In the genomic region with DNA sequence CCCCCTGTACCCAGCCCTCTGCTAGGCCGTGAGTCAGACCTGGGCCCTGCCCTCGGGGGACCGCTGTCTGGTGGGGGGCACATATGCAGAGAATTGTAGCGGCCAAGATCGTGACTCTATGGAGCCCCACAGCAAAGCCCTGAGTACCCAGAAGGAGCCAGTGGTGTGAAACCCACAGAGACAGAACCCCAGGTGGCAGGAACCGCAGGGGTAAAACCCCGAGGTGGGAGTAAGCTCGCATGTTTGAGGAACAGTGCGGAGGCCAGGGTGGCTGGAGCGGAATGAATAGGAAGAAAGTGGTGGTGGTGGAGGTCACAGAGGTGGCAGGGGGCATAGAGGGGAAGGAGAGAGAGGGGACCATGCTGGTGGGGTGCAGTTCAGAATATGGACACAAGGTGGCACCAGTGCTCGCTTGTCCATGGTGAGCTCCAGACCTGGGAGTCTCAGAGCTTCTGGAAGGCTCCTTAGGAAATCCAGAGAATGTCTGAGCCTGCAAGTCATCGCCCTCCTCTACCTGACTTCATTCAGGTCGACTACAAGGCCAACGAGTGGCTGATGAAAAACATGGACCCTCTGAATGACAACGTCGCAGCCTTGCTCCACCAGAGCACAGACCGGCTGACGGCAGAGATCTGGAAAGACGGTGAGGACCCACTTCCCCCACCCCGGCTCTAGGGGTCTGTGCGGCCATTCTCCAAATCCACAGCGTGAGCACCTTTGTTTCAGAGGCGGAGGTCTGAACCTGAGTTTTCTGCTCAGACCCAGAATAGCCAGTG, we compare ENCODE assay signal across 8 cellular contexts. TPM values are rescaled to one million over a fixed set of nuclear protein-coding genes. Genes with fewer than 3 reads are reported as not detected.
DNase-seq lines count a peak whose midpoint lies in the region; ATAC-seq and TF ChIP-seq lines count a peak whose summit lies in the region.

No MANE protein-coding gene starts in this region.

- H2BK12ac ChIP-seq in H9 (ENCODE audit: insufficient read length, low read depth, low read length) = no peak overlapping the region

- H4K91ac ChIP-seq in H9 (ENCODE audit: insufficient read length, low read depth, low read length) = no peak overlapping the region

- no peak for ATAC-seq in GM19035 (IDR thresholded peaks at IDR 0.05; ENCODE audit: unreplicated experiment)

- no peaks in the 10 kb centered on the region; the same call in 1 of the 2 replicates for H3K27me3 Mint-ChIP-seq in H9 (ENCODE audit: low read depth)

- no peaks in the 10 kb centered on the region for H3K79me2 ChIP-seq in H9 (ENCODE audit: insufficient read depth, low read length)

- H3K79me1 ChIP-seq in H9 (ENCODE audit: insufficient read depth, low read depth, low read length, poor library complexity, severe bottlenecking) = no peaks in the 10 kb centered on the region

- no peak overlapping the region for H2BK20ac ChIP-seq in H9 (ENCODE audit: low read depth, low read length, poor library complexity, severe bottlenecking)

- H2AK5ac ChIP-seq in H9 (ENCODE audit: insufficient read length, low read length) = no peak overlapping the region

- H3K23ac ChIP-seq in H9 (ENCODE audit: insufficient read length, low read depth, low read length) = no peak overlapping the region

- no peak overlapping the region for H3K4me2 ChIP-seq in H9 (ENCODE audit: insufficient read depth, insufficient read length, low read length)

- peaks cover 56 to 63% (median 56%) of the 10 kb centered on the region in 3 experiments for H3K36me3 Mint-ChIP-seq in H9 (ENCODE audit: insufficient read depth in 1 of 3, low read depth in 3 of 3)

- H4K5ac ChIP-seq in H9 (ENCODE audit: insufficient read length, low read depth, low read length) = no peak overlapping the region

- no peaks in the 10 kb centered on the region for H4K20me1 ChIP-seq in H9 (ENCODE audit: control insufficient read depth, insufficient read depth, insufficient read length)

- H2BK5ac ChIP-seq in H9 (ENCODE audit: insufficient read length, low read length) = no peak overlapping the region

- no peak overlapping the region for H3K14ac ChIP-seq in H9 (ENCODE audit: insufficient read depth, low read length)

- peak; percentile 57 for TF ChIP-seq CTCF in AG04450 (IDR thresholded peaks at IDR 0.05; ENCODE audit: low read depth, low read length)
- TF ChIP-seq CTCF in H9 (conservative IDR thresholded peaks at IDR 0.05) = peak; percentile 85
- peak; percentile 34 for TF ChIP-seq CTCF in foreskin fibroblast (IDR thresholded peaks at IDR 0.05; ENCODE audit: low read depth, low read length)

- peaks cover 49% of the 10 kb centered on the region for H3K9me3 ChIP-seq in AG04450 (ENCODE audit: control insufficient read depth, insufficient read depth, low read length)
- H3K9me3 ChIP-seq in H9 (ENCODE audit: control insufficient read depth, low read depth, low read length) = peaks cover 9% of the 10 kb centered on the region

- H3K18ac ChIP-seq in H9 (ENCODE audit: insufficient read length, low read depth, low read length) = no peak overlapping the region

- no peak overlapping the region for H2BK120ac ChIP-seq in H9 (ENCODE audit: low read depth, low read length, poor library complexity, severe bottlenecking)

- POLR2A ChIA-PET in AG04450 (lab: Yijun Ruan, JAX) = no interaction called here

- H2BK15ac ChIP-seq in H9 (ENCODE audit: low read depth, low read length) = no peak overlapping the region

- no peak overlapping the region for H2AFZ ChIP-seq in H9 (ENCODE audit: low read length)

- H3K4ac ChIP-seq in H9 (ENCODE audit: low read depth, low read length) = no peak overlapping the region

- no peak overlapping the region; a peak in 1 of 5 replicates for H3K4me3 Mint-ChIP-seq in H9

- DNase-seq in AG04450 (ENCODE audit: low read depth, low spot score) = no peak
- peak; percentile 73 for DNase-seq in H9
- DNase-seq in activated CD4-positive, alpha-beta T cell treated with anti-CD3 and anti-CD28 coated beads, Interleukin-2, amount 50 U/mL, for 1 hour = peak; percentile 33
- peak; percentile 4 to 6 for DNase-seq in foreskin fibroblast
- peak; percentile 15 to 46 for DNase-seq in stimulated activated CD4-positive, alpha-beta T cell treated with anti-CD3 and anti-CD28 coated beads, Interleukin-1b, Interleukin-23, amount 100 ng/mL, for 4 hours (ENCODE audit: low read depth in 2 of 2)
- no peak for DNase-seq in A172 (ENCODE audit: low spot score)
- no peak for DNase-seq in NOMO-1 (lab: John Stamatoyannopoulos, UW; ENCODE audit: unreplicated experiment in 2 of 2)

- no peak overlapping the region for H3K56ac ChIP-seq in H9 (ENCODE audit: insufficient read length, low read depth, low read length)

- CTCF ChIA-PET in AG04450 (lab: Charles Lee) = no interaction called here

- no CpG with 5 or more reads among the region's 23 CpGs for WGBS in H9 (ENCODE audit: extremely low coverage, insufficient read length, low lambda C conversion rate)

- no peak overlapping the region for H3K9ac ChIP-seq in H9 (ENCODE audit: extremely low read depth, insufficient read length, low read length)

- H3K27ac ChIP-seq in AG04450 (ENCODE audit: low read depth, low read length) = no peak overlapping the region
- H3K27ac ChIP-seq in H9 (ENCODE audit: insufficient read length, low read depth, low read length) = no peak overlapping the region

- peak overlapping the region in 1 of 3 experiments; percentile 87; a peak in 1 of 7 replicates for H3K27ac Mint-ChIP-seq in H9

- H4K8ac ChIP-seq in H9 (replicated peaks; ENCODE audit: insufficient read length, low read depth, low read length) = no peak overlapping the region

- H3K4me3 ChIP-seq in AG04450 (ENCODE audit: low read depth, low read length) (no peak overlapping the region), foreskin fibroblast (ENCODE audit: low read depth in 1 of 2, low read length in 2 of 2) (no peak overlapping the region)

- peaks cover 25 to 32% of the 10 kb centered on the region in 2 experiments for H3K9me3 Mint-ChIP-seq in H9

- H3K4me1 ChIP-seq in H9 (ENCODE audit: insufficient read depth, low read length) = no peaks in the 10 kb centered on the region

- H3K4me1 Mint-ChIP-seq in H9 = no peaks in the 10 kb centered on the region

- H3K27me3 ChIP-seq in AG04450 (ENCODE audit: control insufficient read depth, insufficient read depth, low read length) = no peaks in the 10 kb centered on the region
- H3K27me3 ChIP-seq in H9 (ENCODE audit: insufficient read depth, low read length) = no peaks in the 10 kb centered on the region

- no peaks in the 10 kb centered on the region for H3K23me2 ChIP-seq in H9 (ENCODE audit: insufficient read length, low read depth, low read length, poor library complexity, severe bottlenecking)

- no peak overlapping the region for H3T11ph ChIP-seq in H9 (ENCODE audit: low read length)

RNA-seq across cellular contexts. Expression of gene MYH14, which starts 48.9 kb away (rescaled TPM):
- polyA plus RNA-seq in AG04450 (2011; rRNA removed) = not detected in 2 replicates
- polyA minus RNA-seq in AG04450 (2011; rRNA and poly(A)+ RNA removed) = not detected in 2 replicates
- 27.7 and 28.6 TPM in 2 replicates for total RNA-seq in H9 (2021)
- total RNA-seq in A172 (2014; rRNA removed; shearing (Covaris generic)) = 2.4 and 2.8 TPM in 2 replicates

Comparison
In these comparisons a context has a peak if more than half of its experiments do, and no peak if none do; other contexts are left out.
1. DNase-seq: peak in H9 (single experiment), activated CD4-positive, alpha-beta T cell treated with anti-CD3 and anti-CD28 coated beads, Interleukin-2, amount 50 U/mL, for 1 hour (single experiment), foreskin fibroblast (2 of 2) and stimulated activated CD4-positive, alpha-beta T cell treated with anti-CD3 and anti-CD28 coated beads, Interleukin-1b, Interleukin-23, amount 100 ng/mL, for 4 hours (2 of 2); none in AG04450 (single experiment), A172 (single experiment) and NOMO-1 (0 of 2).
2. CTCF ChIP-seq: peak in every context shown above with its lines; median percentile 85 in H9; 57 in AG04450; 34 in foreskin fibroblast.